In the genomic region with DNA sequence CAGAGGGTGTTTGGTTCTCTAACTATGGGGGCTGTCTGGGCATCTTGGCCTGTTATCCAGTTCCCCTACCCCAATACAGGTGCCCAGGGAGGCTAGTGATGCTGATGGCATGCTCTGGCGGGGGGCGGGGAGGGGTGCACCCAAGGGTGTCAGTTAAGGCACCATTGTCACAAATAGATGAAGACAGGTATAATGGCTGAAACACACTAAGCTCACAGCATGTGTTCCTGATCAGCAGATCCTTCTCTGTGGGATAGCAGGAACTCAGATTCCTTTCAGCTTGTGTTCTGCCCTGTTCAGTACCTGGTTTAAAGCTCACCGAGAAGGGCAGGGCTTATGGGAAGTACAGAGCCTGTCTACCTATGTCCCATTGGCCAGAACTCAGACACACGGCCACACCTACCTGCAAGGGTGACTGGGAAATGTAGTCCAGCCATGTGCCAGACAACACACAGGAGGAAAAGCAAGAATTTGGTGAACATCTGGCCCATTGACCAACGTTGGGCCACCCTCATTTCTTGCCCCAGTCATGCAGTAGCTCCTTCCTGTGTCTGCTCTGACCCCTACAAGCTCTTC, we compare ENCODE assay signal across 8 cellular contexts. TPM values are rescaled to one million over a fixed set of nuclear protein-coding genes. Genes with fewer than 3 reads are reported as not detected.
DNase-seq lines count a peak whose midpoint lies in the region; ATAC-seq and TF ChIP-seq lines count a peak whose summit lies in the region.

No MANE protein-coding gene starts in this region.

- intact Hi-C loops in natural killer cell (cut with micrococcal nuclease) (no loop called here), transverse colon (cut with DNase I; ENCODE audit: low total_unique reads) (no loop called here)

- in situ Hi-C loops in transverse colon (cut with MboI; ENCODE audit: low pct_ligation_motif_present in 1 of 4, low pct_unique_long_range_greater_than_20kb in 1 of 4, low sequenced_read_pairs in 3 of 4): no loop called here

- peaks cover under 1 to 6% of the 10 kb centered on the region in 2 donors for H3K4me1 Mint-ChIP-seq in natural killer cell treated with Interleukin-12 subunit alpha and Interleukin-12 subunit beta and Interleukin-15 and Interleukin-18, amount 100 ng/mL, for 72 hours (ENCODE audit: low read depth in 2 of 2)
- peaks cover 5 to 8% of the 10 kb centered on the region in 2 donors for H3K4me1 Mint-ChIP-seq in natural killer cell

- no peak overlapping the region for H3K27ac Mint-ChIP-seq in natural killer cell treated with Interleukin-12 subunit alpha and Interleukin-12 subunit beta and Interleukin-15 and Interleukin-18, amount 100 ng/mL, for 72 hours
- no peak overlapping the region for H3K27ac Mint-ChIP-seq in natural killer cell

- peaks cover 26 to 35% of the 10 kb centered on the region in 2 donors for H3K27me3 Mint-ChIP-seq in natural killer cell treated with Interleukin-12 subunit alpha and Interleukin-12 subunit beta and Interleukin-15 and Interleukin-18, amount 100 ng/mL, for 72 hours
- H3K27me3 Mint-ChIP-seq in natural killer cell (ENCODE audit: low read depth in 2 of 2): peaks cover 37 to 42% of the 10 kb centered on the region in 2 donors

- H3K4me3 ChIP-seq in HUES64 (ENCODE audit: low read length): no peak overlapping the region; the same call in 1 of the 2 replicates
- no peak overlapping the region for H3K4me3 ChIP-seq in foreskin fibroblast (ENCODE audit: low read depth in 1 of 2, low read length in 2 of 2)
- no peak overlapping the region for H3K4me3 ChIP-seq in transverse colon

- H3K4me1 ChIP-seq in HUES64 (ENCODE audit: insufficient read depth, low read length): peaks cover 5% of the 10 kb centered on the region; the same call in 1 of the 2 replicates
- H3K4me1 ChIP-seq in transverse colon: peaks cover 0 to 4% (median 0%) of the 10 kb centered on the region in 4 donors

- H3K9ac ChIP-seq in HUES64 (ENCODE audit: low read depth, low read length): no peak overlapping the region

- no peak for DNase-seq in natural killer cell treated with Interleukin-12 subunit alpha and Interleukin-12 subunit beta and Interleukin-15 and Interleukin-18, amount 100 ng/mL, for 72 hours (ENCODE audit: low spot score)
- DNase-seq in natural killer cell (no peak), SW 1271 (lab: John Stamatoyannopoulos, UW) (peak; percentile 24 to 52), foreskin fibroblast (peak; percentile 16 to 45), transverse colon (peak; percentile 43)

- H3K36me3 Mint-ChIP-seq in natural killer cell treated with Interleukin-12 subunit alpha and Interleukin-12 subunit beta and Interleukin-15 and Interleukin-18, amount 100 ng/mL, for 72 hours: no peaks in the 10 kb centered on the region
- no peaks in the 10 kb centered on the region for H3K36me3 Mint-ChIP-seq in natural killer cell

- no peak overlapping the region for H3K4me3 Mint-ChIP-seq in natural killer cell treated with Interleukin-12 subunit alpha and Interleukin-12 subunit beta and Interleukin-15 and Interleukin-18, amount 100 ng/mL, for 72 hours
- no peak overlapping the region for H3K4me3 Mint-ChIP-seq in natural killer cell

- TF ChIP-seq CTCF in natural killer cell (IDR thresholded peaks at IDR 0.05) (no peak), foreskin fibroblast (IDR thresholded peaks at IDR 0.05; ENCODE audit: low read depth, low read length) (no peak), transverse colon (IDR thresholded peaks at IDR 0.05) (no peak)

- WGBS in HUES64: 45% methylated on average over 5 of the region's 5 CpGs
- WGBS in transverse colon (ENCODE audit: low coverage in 1 of 2), 2 donors: 0 to 44% methylated on average over 1 to 5 of the region's 5 CpGs

- no peak for TF ChIP-seq EP300 in transverse colon (IDR thresholded peaks at IDR 0.05; ENCODE audit: low read depth)

- ATAC-seq in natural killer cell treated with Interleukin-12 subunit alpha and Interleukin-12 subunit beta and Interleukin-15 and Interleukin-18, amount 100 ng/mL, for 72 hours: peak; percentile 65 to 68
- ATAC-seq in natural killer cell: no peak
- ATAC-seq in GM21423 (IDR thresholded peaks at IDR 0.05; ENCODE audit: unreplicated experiment): no peak
- ATAC-seq in HG02938 (IDR thresholded peaks at IDR 0.05; ENCODE audit: unreplicated experiment): no peak

- TF ChIP-seq POLR2A in transverse colon (IDR thresholded peaks at IDR 0.05): no peak

- H3K9me3 Mint-ChIP-seq in natural killer cell treated with Interleukin-12 subunit alpha and Interleukin-12 subunit beta and Interleukin-15 and Interleukin-18, amount 100 ng/mL, for 72 hours: no peaks in the 10 kb centered on the region
- H3K9me3 Mint-ChIP-seq in natural killer cell: no peaks in the 10 kb centered on the region

- H3K27me3 ChIP-seq in HUES64 (ENCODE audit: insufficient read depth, low read length) (peaks cover 25% of the 10 kb centered on the region), transverse colon (peaks cover 60% of the 10 kb centered on the region)

- H3K36me3 ChIP-seq in HUES64 (ENCODE audit: insufficient read depth, low read length) (no peaks in the 10 kb centered on the region), transverse colon (no peaks in the 10 kb centered on the region)

- H3K27ac ChIP-seq in HUES64 (ENCODE audit: low read depth, low read length) (0 out of 2 replicates have a peak overlapping the region, but pooled peaks have one; percentile 18), transverse colon (no peak overlapping the region)

- H3K9me3 ChIP-seq in HUES64 (ENCODE audit: insufficient read depth, low read depth, low read length) (no peaks in the 10 kb centered on the region), transverse colon (no peaks in the 10 kb centered on the region)

RNA-seq across cellular contexts. Expression of gene RSPO4, which starts 3.4 kb away (rescaled TPM):
- under 1 TPM in 1 of 2 donors, not detected in 1; 0.19 TPM for total RNA-seq in natural killer cell treated with Interleukin-12 subunit alpha and Interleukin-12 subunit beta and Interleukin-15 and Interleukin-18, amount 100 ng/mL, for 72 hours
- total RNA-seq in natural killer cell (under 1 TPM; 0.09 to 0.70 (median 0.53) TPM), transverse colon (not detected)
- polyA plus RNA-seq in HUES64 (2013, experiment 1 of 2): 3.7 TPM
- 3.9 TPM for polyA plus RNA-seq in HUES64 (2013, experiment 2 of 2)

Comparison
In these comparisons a context has a peak if more than half of its experiments do, and no peak if none do; other contexts are left out.
1. ATAC-seq: peak in natural killer cell treated with Interleukin-12 subunit alpha and Interleukin-12 subunit beta and Interleukin-15 and Interleukin-18, amount 100 ng/mL, for 72 hours (2 of 2); none in natural killer cell (0 of 3), GM21423 (single experiment) and HG02938 (single experiment).
2. DNase-seq: peak in SW 1271 (2 of 2), foreskin fibroblast (2 of 2) and transverse colon (single experiment); none in natural killer cell treated with Interleukin-12 subunit alpha and Interleukin-12 subunit beta and Interleukin-15 and Interleukin-18, amount 100 ng/mL, for 72 hours (single experiment) and natural killer cell (single experiment).